Comparison of ENCODE assay signal across 8 cellular contexts in genomic region chr5:132293066-132293991, GRCh38. TPM values are rescaled to one million over a fixed set of nuclear protein-coding genes. Genes with fewer than 3 reads are reported as not detected.
DNase-seq lines count a peak whose midpoint lies in the region; ATAC-seq, FAIRE-seq and TF ChIP-seq lines count a peak whose summit lies in the region.

No MANE protein-coding gene starts in this region.

- H3K9ac ChIP-seq in astrocyte (ENCODE audit: low read length) (peak overlapping the region; percentile 94), rectal smooth muscle tissue (ENCODE audit: low read length) (peak overlapping the region; percentile 93)

- H3K9me3 ChIP-seq in astrocyte (ENCODE audit: insufficient read depth, low read depth, low read length) (no peaks in the 10 kb centered on the region), aorta (ENCODE audit: control insufficient read depth, low read length) (no peaks in the 10 kb centered on the region)

- in situ Hi-C loops in GM13977 (cut with MboI; ENCODE audit: low pct_unique_long_range_greater_than_20kb, low sequenced_read_pairs, unreplicated experiment), result no loop called here

- DNase-seq in GM13977 (ENCODE audit: low spot score), result peak; percentile 81
- peak; percentile 21 for DNase-seq in NCI-H187 treated with DMSO at 0.1 percent for 48 hours (lab: John Stamatoyannopoulos, UW)
- peak; percentile 82 for DNase-seq in T-helper 2 cell treated with Interferon-gamma antibody and Interleukin-4, amounts not matched to agents 5 μg/mL and 100 μg/mL, for 36 hours (ENCODE audit: low spot score)
- DNase-seq in astrocyte (ENCODE audit: low read depth), result peak; percentile 81
- peak; percentile 89 for DNase-seq in hepatic stellate cell (ENCODE audit: low spot score)
- peak; percentile 92 to 97 for DNase-seq in aorta

- peak; percentile 21 for TF ChIP-seq CTCF in GM13977 (IDR thresholded peaks at IDR 0.05; ENCODE audit: extremely low read depth, insufficient read depth, missing control alignments)
- no peak for TF ChIP-seq CTCF in astrocyte (IDR thresholded peaks at IDR 0.05; ENCODE audit: insufficient read depth, low read depth, low read length)

- peak overlapping the region; percentile 91 for H3K4me3 Mint-ChIP-seq in T-helper 2 cell treated with Interferon-gamma antibody and Interleukin-4, amounts not matched to agents 5 μg/mL and 100 μg/mL, for 36 hours
- H3K4me3 Mint-ChIP-seq in astrocyte (ENCODE audit: unreplicated experiment), result peak overlapping the region; percentile 87

- H3K4me2 ChIP-seq in astrocyte (ENCODE audit: low read length), result peak overlapping the region; percentile 98

- intact Hi-C loops in aorta (cut with DNase I), result loop anchor here in 1 of 2 donors (5.0 kb wide), 2 partner anchors 56 to 69 kb away; no protein-coding TSS in a partner anchor

- H3K27me3 Mint-ChIP-seq in T-helper 2 cell treated with Interferon-gamma antibody and Interleukin-4, amounts not matched to agents 5 μg/mL and 100 μg/mL, for 36 hours (ENCODE audit: low read depth), result no peaks in the 10 kb centered on the region
- peaks cover 4% of the 10 kb centered on the region for H3K27me3 Mint-ChIP-seq in astrocyte (ENCODE audit: low read depth, unreplicated experiment)

- peaks cover 38% of the 10 kb centered on the region for H3K79me2 ChIP-seq in astrocyte (ENCODE audit: insufficient read depth, low read length)

- H3K36me3 ChIP-seq in astrocyte (ENCODE audit: insufficient read depth, low read length) (no peaks in the 10 kb centered on the region), rectal smooth muscle tissue (ENCODE audit: control insufficient read depth, insufficient read depth, low read length) (no peaks in the 10 kb centered on the region), aorta (ENCODE audit: control insufficient read depth in 1 of 2, insufficient read depth in 2 of 2, low read length in 1 of 2) (no peaks in the 10 kb centered on the region)

- H3K27ac Mint-ChIP-seq in T-helper 2 cell treated with Interferon-gamma antibody and Interleukin-4, amounts not matched to agents 5 μg/mL and 100 μg/mL, for 36 hours, result peak overlapping the region; percentile 73
- peak overlapping the region; percentile 96 for H3K27ac Mint-ChIP-seq in astrocyte (ENCODE audit: unreplicated experiment)

- H3K27ac ChIP-seq in astrocyte (ENCODE audit: low read depth, low read length) (peak overlapping the region; percentile 97), rectal smooth muscle tissue (ENCODE audit: low read depth, low read length) (peak overlapping the region; percentile 100), aorta (ENCODE audit: low read depth in 1 of 2, low read length in 2 of 2) (peak overlapping the region; percentile 18 to 98)

- no peaks in the 10 kb centered on the region for H3K9me3 Mint-ChIP-seq in T-helper 2 cell treated with Interferon-gamma antibody and Interleukin-4, amounts not matched to agents 5 μg/mL and 100 μg/mL, for 36 hours
- no peaks in the 10 kb centered on the region for H3K9me3 Mint-ChIP-seq in astrocyte (ENCODE audit: unreplicated experiment)

- peak; percentile 41 for ATAC-seq in HG02943 (IDR thresholded peaks at IDR 0.05; ENCODE audit: low read depth, unreplicated experiment)
- peak; percentile 86 for ATAC-seq in aorta (ENCODE audit: low FRiP score)

- FAIRE-seq in astrocyte (lab: Jason Lieb, UNC), result no peak

- H3K4me3 ChIP-seq in astrocyte (ENCODE audit: insufficient read depth, low read depth, low read length) (peak overlapping the region; percentile 87), rectal smooth muscle tissue (ENCODE audit: low read length) (peak overlapping the region; percentile 83), aorta (ENCODE audit: low read length in 2 of 2) (peak overlapping the region; percentile 42 to 48)

- no peaks in the 10 kb centered on the region for H3K36me3 Mint-ChIP-seq in T-helper 2 cell treated with Interferon-gamma antibody and Interleukin-4, amounts not matched to agents 5 μg/mL and 100 μg/mL, for 36 hours (ENCODE audit: low read depth)
- H3K36me3 Mint-ChIP-seq in astrocyte (ENCODE audit: low read depth, unreplicated experiment), result peaks cover 4% of the 10 kb centered on the region

- H4K20me1 ChIP-seq in astrocyte (ENCODE audit: insufficient read depth, low read length), result no peaks in the 10 kb centered on the region

- H3K27me3 ChIP-seq in astrocyte (ENCODE audit: insufficient read depth, low read length) (no peaks in the 10 kb centered on the region), rectal smooth muscle tissue (ENCODE audit: control insufficient read depth, insufficient read depth, low read length) (no peaks in the 10 kb centered on the region), aorta (ENCODE audit: control insufficient read depth in 1 of 2, insufficient read depth in 2 of 2, low read length in 1 of 2) (no peaks in the 10 kb centered on the region)

- peak overlapping the region; percentile 96 for H2AFZ ChIP-seq in astrocyte (ENCODE audit: low read depth, low read length)

- H3K4me1 Mint-ChIP-seq in T-helper 2 cell treated with Interferon-gamma antibody and Interleukin-4, amounts not matched to agents 5 μg/mL and 100 μg/mL, for 36 hours (ENCODE audit: low read depth), result peaks cover 23% of the 10 kb centered on the region
- peaks cover 13% of the 10 kb centered on the region for H3K4me1 Mint-ChIP-seq in astrocyte (ENCODE audit: low read depth, unreplicated experiment)

- WGBS in aorta, 2 donors, result 0 to 1% methylated on average over 46 to 50 of the region's 50 CpGs

- H3K4me1 ChIP-seq in astrocyte (ENCODE audit: insufficient read depth, low read length), result peaks cover 31% of the 10 kb centered on the region
- H3K4me1 ChIP-seq in rectal smooth muscle tissue (ENCODE audit: control insufficient read depth, insufficient read depth, low read length), result peaks cover 11% of the 10 kb centered on the region
- H3K4me1 ChIP-seq in aorta (ENCODE audit: control insufficient read depth in 1 of 2, insufficient read depth in 2 of 2, low read length in 2 of 2), result no peaks in the 10 kb centered on the region

RNA-seq across cellular contexts. Expression of gene SLC22A4, which starts 0.9 kb away (rescaled TPM):
- total RNA-seq in astrocyte, result 4.1 and 4.5 TPM in 2 replicates
- total RNA-seq in aorta, result 1 to 10 TPM; 4.6 to 5.5 TPM
- 1 to 10 TPM; 1.3 to 1.7 TPM for polyA plus RNA-seq in aorta

RNA-seq across cellular contexts. Expression of gene PDLIM4, which starts 35.8 kb away (rescaled TPM):
- 56.6 and 72.4 TPM in 2 replicates for total RNA-seq in astrocyte
- 10 to 100 TPM; 51.5 to 70.9 TPM for total RNA-seq in aorta
- polyA plus RNA-seq in aorta, result 10 to 100 TPM; 12.8 to 23.3 TPM

Comparison
In these comparisons a context has a peak if more than half of its experiments do, and no peak if none do; other contexts are left out.
1. Peak in every context shown above with its lines: DNase-seq, ATAC-seq, H3K4me3 ChIP-seq and H3K27ac ChIP-seq.
2. DNase-seq: peak in every context shown above with its lines; median percentile 94 in aorta; 89 in hepatic stellate cell; 82 in T-helper 2 cell treated with Interferon-gamma antibody and Interleukin-4, amounts not matched to agents 5 μg/mL and 100 μg/mL, for 36 hours; 81 in GM13977; 81 in astrocyte; 21 in NCI-H187 treated with DMSO at 0.1 percent for 48 hours.